Comparison of ENCODE assay signal across 8 cellular contexts in genomic region chr22:18091916-18092526, GRCh38. TPM values are rescaled to one million over a fixed set of nuclear protein-coding genes. Genes with fewer than 3 reads are reported as not detected.
DNase-seq lines count a peak whose midpoint lies in the region; ATAC-seq, FAIRE-seq and TF ChIP-seq lines count a peak whose summit lies in the region.

No MANE protein-coding gene starts in this region.

- H3K4me3 Mint-ChIP-seq in activated CD4-positive, alpha-beta memory T cell treated with anti-CD3 and anti-CD28 coated beads, Interleukin-2, amount 10 ng/mL, durations not matched to agents 7 days and 5 days = peak overlapping the region; percentile 75

- TF ChIP-seq CTCF in foreskin keratinocyte (conservative IDR thresholded peaks at IDR 0.05) = peak; percentile 29
- TF ChIP-seq CTCF in psoas muscle (IDR thresholded peaks at IDR 0.05) = peak; percentile 17

- H3K27me3 Mint-ChIP-seq in activated CD4-positive, alpha-beta memory T cell treated with anti-CD3 and anti-CD28 coated beads, Interleukin-2, amount 10 ng/mL, durations not matched to agents 7 days and 5 days = no peaks in the 10 kb centered on the region

- peaks cover 39% of the 10 kb centered on the region for H3K4me1 Mint-ChIP-seq in activated CD4-positive, alpha-beta memory T cell treated with anti-CD3 and anti-CD28 coated beads, Interleukin-2, amount 10 ng/mL, durations not matched to agents 7 days and 5 days

- no peaks in the 10 kb centered on the region for H3K4me1 ChIP-seq in foreskin keratinocyte
- H3K4me1 ChIP-seq in psoas muscle = peaks cover 18% of the 10 kb centered on the region
- no peaks in the 10 kb centered on the region for H3K4me1 ChIP-seq in SJCRH30

- H3K36me3 ChIP-seq in psoas muscle (ENCODE audit: insufficient read depth in 1 of 2, low read depth in 1 of 2) = peaks cover 0 to 23% of the 10 kb centered on the region in 2 donors
- H3K36me3 ChIP-seq in SJCRH30 = peaks cover 27% of the 10 kb centered on the region

- peak overlapping the region; percentile 82 for H3K27ac Mint-ChIP-seq in activated CD4-positive, alpha-beta memory T cell treated with anti-CD3 and anti-CD28 coated beads, Interleukin-2, amount 10 ng/mL, durations not matched to agents 7 days and 5 days

- POLR2A ChIA-PET in activated CD4-positive, alpha-beta memory T cell treated with anti-CD3 and anti-CD28 coated beads, Interleukin-2, amount 10 ng/mL, durations not matched to agents 7 days and 5 days (lab: Charles Lee) = interaction anchor here (0.6 to 9.1 kb wide), 4 partner anchors 9 to 315 kb away, joined by 3 to 72 read pairs (median 3); partner anchors contain the start of gene PEX26

- no peak for FAIRE-seq in H54 (lab: Jason Lieb, UNC)

- 4 to 13% (median 9%) methylated on average over 22 of the region's 22 CpGs for WGBS in psoas muscle, 3 donors

- no peak for TF ChIP-seq POLR2A in H54 (IDR thresholded peaks at IDR 0.05; ENCODE audit: low read depth, low read length)

- H3K27me3 ChIP-seq in foreskin keratinocyte (no peaks in the 10 kb centered on the region), psoas muscle (ENCODE audit: insufficient read depth in 3 of 3, low read length in 2 of 3) (no peaks in the 10 kb centered on the region), SJCRH30 (no peaks in the 10 kb centered on the region)

- peak; percentile 48 for ATAC-seq in foreskin keratinocyte
- peak; percentile 61 to 72 (median 70) for ATAC-seq in psoas muscle
- no peak for ATAC-seq in GM21423 (IDR thresholded peaks at IDR 0.05; ENCODE audit: unreplicated experiment)
- no peak for ATAC-seq in GM18868 (IDR thresholded peaks at IDR 0.05; ENCODE audit: unreplicated experiment)

- intact Hi-C loops in psoas muscle (cut with DNase I) = no loop called here

- peak overlapping the region; percentile 56 for H3K4me3 ChIP-seq in psoas muscle
- H3K4me3 ChIP-seq in SJCRH30 = no peak overlapping the region

- CTCF ChIA-PET in activated CD4-positive, alpha-beta memory T cell treated with anti-CD3 and anti-CD28 coated beads, Interleukin-2, amount 10 ng/mL, durations not matched to agents 7 days and 5 days (lab: Charles Lee) = interaction anchor here (1.0 to 1.3 kb wide), 2 partner anchors 8 to 58 kb away, joined by 3 read pairs; partner anchors contain the start of gene USP18

- peaks cover 68% of the 10 kb centered on the region for H3K36me3 Mint-ChIP-seq in activated CD4-positive, alpha-beta memory T cell treated with anti-CD3 and anti-CD28 coated beads, Interleukin-2, amount 10 ng/mL, durations not matched to agents 7 days and 5 days (ENCODE audit: low read depth)

- H3K27ac ChIP-seq in foreskin keratinocyte (no peak overlapping the region), psoas muscle (peak overlapping the region; percentile 86), SJCRH30 (no peak overlapping the region)

- H3K9me3 Mint-ChIP-seq in activated CD4-positive, alpha-beta memory T cell treated with anti-CD3 and anti-CD28 coated beads, Interleukin-2, amount 10 ng/mL, durations not matched to agents 7 days and 5 days = no peaks in the 10 kb centered on the region

- DNase-seq in H54 (ENCODE audit: insufficient read length, low spot score) (peak; percentile 49), foreskin keratinocyte (no peak), psoas muscle (peak; percentile 81 to 82), NCI-H345 (lab: John Stamatoyannopoulos, UW) (no peak), SJCRH30 (no peak)
- peak; percentile 62 for DNase-seq in activated CD4-positive, alpha-beta memory T cell treated with anti-CD3 and anti-CD28 coated beads, Interleukin-2, amount 10 ng/mL, durations not matched to agents 7 days and 5 days

- H3K9me3 ChIP-seq in psoas muscle (no peaks in the 10 kb centered on the region), SJCRH30 (replicated peaks) (no peaks in the 10 kb centered on the region)

RNA-seq across cellular contexts. Expression of gene PEX26, which starts 14.2 kb away (rescaled TPM):
- total RNA-seq in activated CD4-positive, alpha-beta memory T cell treated with anti-CD3 and anti-CD28 coated beads, Interleukin-2, amount 10 ng/mL, durations not matched to agents 7 days and 5 days = 10 to 100 TPM; 35.5 to 35.9 TPM
- total RNA-seq in foreskin keratinocyte (25.7 and 29.1 TPM in 2 replicates), psoas muscle (10 to 100 TPM; 17.6 to 23.4 (median 19.8) TPM)
- polyA plus RNA-seq in foreskin keratinocyte (10.7 and 11.5 TPM in 2 replicates), psoas muscle (10 to 100 TPM; 11.2 to 19.0 (median 15.2) TPM)
- total RNA-seq in SJCRH30 (2014; rRNA removed; shearing (Covaris generic)) = 14.4 and 16.4 TPM in 2 replicates

RNA-seq across cellular contexts. Expression of gene TUBA8, which starts 18.6 kb away (rescaled TPM):
- total RNA-seq in activated CD4-positive, alpha-beta memory T cell treated with anti-CD3 and anti-CD28 coated beads, Interleukin-2, amount 10 ng/mL, durations not matched to agents 7 days and 5 days = 1 to 10 TPM in 1 of 2 experiments, under 1 TPM in 1; 0.88 to 1.4 TPM
- total RNA-seq in foreskin keratinocyte (0.32 and 0.34 TPM in 2 replicates), psoas muscle (100 to 1,000 TPM in 3 of 4 donors, 10 to 100 TPM in 1; 80.2 to 150 (median 118) TPM)
- polyA plus RNA-seq in foreskin keratinocyte (0.45 TPM in 2 replicates), psoas muscle (100 to 1,000 TPM in 2 of 3 donors, 10 to 100 TPM in 1; 38.8 to 142 (median 115) TPM)
- 0.89 TPM in 1 of 2 replicates, not detected in the other for total RNA-seq in SJCRH30 (2014; rRNA removed; shearing (Covaris generic))

RNA-seq across cellular contexts. Expression of gene USP18, which starts 57.9 kb away (rescaled TPM):
- total RNA-seq in activated CD4-positive, alpha-beta memory T cell treated with anti-CD3 and anti-CD28 coated beads, Interleukin-2, amount 10 ng/mL, durations not matched to agents 7 days and 5 days = 10 to 100 TPM; 74.6 to 75.1 TPM
- total RNA-seq in foreskin keratinocyte (14.6 and 19.8 TPM in 2 replicates), psoas muscle (1 to 10 TPM; 1.4 to 4.7 (median 2.6) TPM)
- polyA plus RNA-seq in foreskin keratinocyte (11.8 and 14.0 TPM in 2 replicates), psoas muscle (1 to 10 TPM; 1.6 to 4.8 (median 3.2) TPM)
- total RNA-seq in SJCRH30 (2014; rRNA removed; shearing (Covaris generic)) = 3.1 and 3.7 TPM in 2 replicates

Comparison
In these comparisons a context has a peak if more than half of its experiments do, and no peak if none do; other contexts are left out.
1. DNase-seq: peak in H54 (single experiment), activated CD4-positive, alpha-beta memory T cell treated with anti-CD3 and anti-CD28 coated beads, Interleukin-2, amount 10 ng/mL, durations not matched to agents 7 days and 5 days (single experiment) and psoas muscle (2 of 2); none in foreskin keratinocyte (0 of 2), NCI-H345 (single experiment) and SJCRH30 (0 of 2).
2. ATAC-seq: peak in foreskin keratinocyte (single experiment) and psoas muscle (4 of 4); none in GM21423 (single experiment) and GM18868 (single experiment).
3. RNA of gene TUBA8, which starts 18.6 kb away (total RNA-seq): 80.2 to 150 TPM in psoas muscle; 0.88 to 1.4 TPM in activated CD4-positive, alpha-beta memory T cell treated with anti-CD3 and anti-CD28 coated beads, Interleukin-2, amount 10 ng/mL, durations not matched to agents 7 days and 5 days, 0.89 TPM in SJCRH30 and 0.32 to 0.34 TPM in foreskin keratinocyte; every median in the first group is over 10 times any median in the second.